In genomic region chr6:24581084-24581669, GRCh38 we compare ENCODE assay signal across 8 cellular contexts.
DNase-seq lines count a peak whose midpoint lies in the region; ATAC-seq, FAIRE-seq and TF ChIP-seq lines count a peak whose summit lies in the region.

No MANE protein-coding gene starts in this region.

- H3K36me3 Mint-ChIP-seq in activated B cell treated with CpG ODN at 0.5 μM for 24 hours (ENCODE audit: low read depth), result no peaks in the 10 kb centered on the region

- H3K27ac Mint-ChIP-seq in activated B cell treated with CpG ODN at 0.5 μM for 24 hours, result no peak overlapping the region

- POLR2A ChIA-PET in activated B cell treated with CpG ODN at 0.5 μM for 24 hours (lab: Charles Lee), result interaction anchor here (0.7 to 2.1 kb wide), 3 partner anchors 85 to 87 kb away, joined by 3 to 8 read pairs (median 3); partner anchors contain the start of genes ACOT13, ALDH5A1 and TDP2

- H3K27me3 Mint-ChIP-seq in activated B cell treated with CpG ODN at 0.5 μM for 24 hours, result no peaks in the 10 kb centered on the region

- intact Hi-C loops in activated B cell treated with CpG ODN at 0.5 μM for 24 hours (cut with micrococcal nuclease), result loop anchor here (1.0 to 5.0 kb wide), 6 partner anchors 56 to 436 kb away; partner anchors contain the start of gene KIAA0319

- FAIRE-seq in GM12892 (lab: Jason Lieb, UNC), result peak; percentile 88

- no peak overlapping the region for H3K4me3 Mint-ChIP-seq in activated B cell treated with CpG ODN at 0.5 μM for 24 hours

- H3K9me3 Mint-ChIP-seq in activated B cell treated with CpG ODN at 0.5 μM for 24 hours, result no peaks in the 10 kb centered on the region

- peaks cover 2% of the 10 kb centered on the region for H3K4me1 Mint-ChIP-seq in activated B cell treated with CpG ODN at 0.5 μM for 24 hours

- no peak overlapping the region for H3K4me3 ChIP-seq in cardiac fibroblast (replicated peaks in 1 of 2; ENCODE audit: low read depth in 2 of 2, low read length in 2 of 2)

- DNase-seq in GM12892 (ENCODE audit: insufficient read length) (no peak), NCI-H2196 (lab: John Stamatoyannopoulos, UW; ENCODE audit: unreplicated experiment) (peak; percentile 75), activated B cell treated with CpG ODN at 0.5 μM for 24 hours (peak; percentile 58), cardiac fibroblast (ENCODE audit: low read depth in 2 of 2) (peak; percentile 73 to 74), kidney tubule cell (ENCODE audit: low spot score) (peak; percentile 63)
- DNase-seq in stimulated activated CD4-positive, alpha-beta T cell treated with anti-CD3 and anti-CD28 coated beads, Interleukin-2, amount 100 ng/mL, for 4 hours (ENCODE audit: low read depth), result peak; percentile 64

- ATAC-seq in HG02981 (IDR thresholded peaks at IDR 0.05; ENCODE audit: unreplicated experiment), result peak; percentile 71
- ATAC-seq in activated B cell treated with CpG ODN at 0.5 μM for 24 hours (ENCODE audit: low read depth), result peak; percentile 89
- no peak for ATAC-seq in HG02970 (IDR thresholded peaks at IDR 0.05; ENCODE audit: low FRiP score, unreplicated experiment)

- no peak for TF ChIP-seq POLR2A in GM12892 (IDR thresholded peaks at IDR 0.05; ENCODE audit: low read depth, low read length)

- TF ChIP-seq CTCF in activated B cell treated with CpG ODN at 0.5 μM for 24 hours (IDR thresholded peaks at IDR 0.05) (peak; percentile 73), cardiac fibroblast (IDR thresholded peaks at IDR 0.05; ENCODE audit: low read depth, low read length) (peak; percentile 90)

- CTCF ChIA-PET in activated B cell treated with CpG ODN at 0.5 μM for 24 hours (lab: Charles Lee), result interaction anchor here (0.6 to 6.4 kb wide), 35 partner anchors 9 to 437 kb away, joined by 3 to 82 read pairs (median 5); partner anchors contain the start of genes ACOT13, ALDH5A1, C6orf62 and GMNN
